Comparison of ENCODE assay signal across 9 cellular contexts in the genomic region with DNA sequence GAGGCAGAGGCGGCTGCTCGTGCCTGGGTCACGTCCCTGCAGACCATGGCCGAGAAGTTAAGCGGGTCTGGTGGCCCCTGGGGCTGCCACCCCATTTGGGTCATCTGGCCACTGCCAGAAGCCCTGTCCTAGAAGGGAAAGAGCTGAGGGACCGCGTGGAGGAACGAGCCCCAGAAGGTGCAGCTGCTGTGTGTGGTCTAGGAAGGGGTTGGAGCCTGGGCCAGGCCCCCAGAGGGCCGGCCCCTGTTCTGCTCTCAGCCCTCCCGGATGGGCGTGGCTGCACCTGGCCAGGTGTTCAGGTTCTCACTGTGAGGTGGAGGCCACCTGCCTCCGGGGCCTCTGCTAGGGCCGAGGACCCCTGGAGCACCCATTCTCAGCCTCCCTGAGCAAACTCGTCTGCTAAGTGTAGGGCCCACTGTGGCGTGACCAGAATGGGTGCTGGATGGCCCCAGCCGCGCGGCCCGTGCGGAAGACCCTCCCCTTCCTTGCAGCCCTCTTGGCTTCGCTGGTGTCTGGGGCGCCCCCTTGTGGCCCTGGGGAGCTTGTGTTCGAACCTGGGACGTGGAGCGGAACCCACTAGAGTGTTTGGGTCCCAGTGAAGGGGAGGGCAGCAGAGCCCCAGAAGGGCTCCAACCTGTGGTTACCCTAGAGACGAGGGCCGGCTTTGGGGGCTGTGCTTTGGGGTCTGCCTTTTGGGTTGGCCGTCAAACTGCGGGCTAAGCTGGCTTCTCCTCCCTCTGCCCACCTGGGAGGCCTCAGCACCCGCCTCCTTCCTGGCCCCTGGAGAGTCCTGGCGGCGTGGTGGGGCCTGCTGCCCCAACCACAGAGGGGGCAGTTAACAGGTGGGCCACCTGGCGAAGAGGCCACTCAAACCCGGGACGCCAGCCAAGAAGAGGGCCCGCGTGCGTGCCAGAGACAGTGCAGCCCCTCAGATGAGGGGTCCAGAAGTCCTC. TPM values are rescaled to one million over a fixed set of nuclear protein-coding genes. Genes with fewer than 3 reads are reported as not detected.
DNase-seq lines count a peak whose midpoint lies in the region; ATAC-seq, FAIRE-seq and TF ChIP-seq lines count a peak whose summit lies in the region.
"Had no signal": no experiment of that assay in that cellular context is flagged by ENCODE, and none has a peak within 500 bp of the region (broad histone marks: within the 10 kb centered on the region; RNA-seq: fewer than 3 reads in every experiment).

No MANE protein-coding gene starts in this region.

- H3K9me3 Mint-ChIP-seq in activated T-cell treated with anti-CD3 and anti-CD28 coated beads, Interleukin-2, amount 50 U/mL, for 72 hours, result no peaks in the 10 kb centered on the region

- H4K20me1 ChIP-seq in KMS-11 (ENCODE audit: insufficient read depth), result no peaks in the 10 kb centered on the region

- H3K27ac ChIP-seq in KMS-11 (peak overlapping the region; percentile 36; the same call in 1 of the 2 replicates), Peyer's patch (peak overlapping the region; percentile 7 to 76 (median 48)), pancreas (no peak overlapping the region), transverse colon (peak overlapping the region; percentile 41 to 81 (median 64))

- H3K4me3 Mint-ChIP-seq in activated T-cell treated with anti-CD3 and anti-CD28 coated beads, Interleukin-2, amount 50 U/mL, for 72 hours, result peak overlapping the region; percentile 77 to 84

- TF ChIP-seq CTCF in KMS-11 (conservative IDR thresholded peaks at IDR 0.05; ENCODE audit: low read depth, low read length) (peak; percentile 65), Peyer's patch (IDR thresholded peaks at IDR 0.05) (peak; percentile 51 to 70 (median 65)), fibroblast of villous mesenchyme (IDR thresholded peaks at IDR 0.05; ENCODE audit: insufficient read depth, low read depth, low read length) (peak; percentile 75), pancreas (IDR thresholded peaks at IDR 0.05) (peak; percentile 36 to 54 (median 52)), transverse colon (IDR thresholded peaks at IDR 0.05) (peak; percentile 60 to 81 (median 70))

- H3K4me2 ChIP-seq in KMS-11, result peak overlapping the region; percentile 73

- no peak overlapping the region for H2AFZ ChIP-seq in KMS-11 (ENCODE audit: low read depth)

- no peaks in the 10 kb centered on the region for H3K27me3 ChIP-seq in KMS-11 (ENCODE audit: insufficient read depth, low read depth)
- no peaks in the 10 kb centered on the region for H3K27me3 ChIP-seq in Peyer's patch
- no peaks in the 10 kb centered on the region for H3K27me3 ChIP-seq in pancreas
- H3K27me3 ChIP-seq in transverse colon, result peaks cover 3% of the 10 kb centered on the region

- no peak for TF ChIP-seq EP300 in transverse colon (IDR thresholded peaks at IDR 0.05; ENCODE audit: low read depth)

- H3K36me3 ChIP-seq in KMS-11 (ENCODE audit: insufficient read depth), result no peaks in the 10 kb centered on the region
- H3K36me3 ChIP-seq in Peyer's patch, result peaks cover 0 to 8% (median 0%) of the 10 kb centered on the region in 3 donors
- peaks cover 0 to 5% (median 0%) of the 10 kb centered on the region in 3 donors for H3K36me3 ChIP-seq in pancreas
- no peaks in the 10 kb centered on the region for H3K36me3 ChIP-seq in transverse colon

- ATAC-seq in activated T-cell treated with anti-CD3 and anti-CD28 coated beads, Interleukin-2, amount 50 U/mL, for 72 hours (replicated peaks in 1 of 2), result peak; percentile 63 to 64
- ATAC-seq in pancreas (peak; percentile 71 to 86 (median 81)), HG02870 (IDR thresholded peaks at IDR 0.05; ENCODE audit: unreplicated experiment) (no peak)

- peak overlapping the region; percentile 77 for H3K9ac ChIP-seq in KMS-11

- WGBS in pancreas, 2 donors, result 32 to 36% methylated on average over 36 to 38 of the region's 38 CpGs
- WGBS in transverse colon (ENCODE audit: low coverage in 1 of 2), 2 donors, result 35% methylated on average over 31 of the region's 38 CpGs; no CpG with 5 or more reads in 1 of the 2 donors

- in situ Hi-C loops in transverse colon (cut with MboI; ENCODE audit: low pct_ligation_motif_present in 1 of 4, low pct_unique_long_range_greater_than_20kb in 1 of 4, low sequenced_read_pairs in 3 of 4), result no loop called here

- no peaks in the 10 kb centered on the region for H3K36me3 Mint-ChIP-seq in activated T-cell treated with anti-CD3 and anti-CD28 coated beads, Interleukin-2, amount 50 U/mL, for 72 hours (ENCODE audit: insufficient read depth in 2 of 2)

- TF ChIP-seq POLR2A in Peyer's patch (IDR thresholded peaks at IDR 0.05), result no peak
- no peak for TF ChIP-seq POLR2A in transverse colon (IDR thresholded peaks at IDR 0.05)

- no peak overlapping the region for H3K4me3 ChIP-seq in KMS-11 (IDR thresholded peaks at IDR 0.05; ENCODE audit: insufficient read depth, low read depth, low read length)
- H3K4me3 ChIP-seq in Peyer's patch, result peak overlapping the region; percentile 45 to 88 (median 78)
- peak overlapping the region; percentile 52 for H3K4me3 ChIP-seq in fibroblast of villous mesenchyme (ENCODE audit: low read depth, low read length)
- H3K4me3 ChIP-seq in pancreas, result peak overlapping the region; percentile 43 to 86 (median 64)
- H3K4me3 ChIP-seq in transverse colon, result peak overlapping the region in 3 of 4 donors; percentile 70 to 94 (median 78)

- H3K79me2 ChIP-seq in KMS-11 (ENCODE audit: insufficient read depth, low read depth), result no peaks in the 10 kb centered on the region

- no peak for FAIRE-seq in pancreas (lab: Jason Lieb, UNC)
- FAIRE-seq: colon had no signal

- peaks cover 15% of the 10 kb centered on the region for H3K4me1 Mint-ChIP-seq in activated T-cell treated with anti-CD3 and anti-CD28 coated beads, Interleukin-2, amount 50 U/mL, for 72 hours (ENCODE audit: low read depth)

- H3K27me3 Mint-ChIP-seq in activated T-cell treated with anti-CD3 and anti-CD28 coated beads, Interleukin-2, amount 50 U/mL, for 72 hours (ENCODE audit: low read depth), result no peaks in the 10 kb centered on the region

- no peak overlapping the region for H3K27ac Mint-ChIP-seq in activated T-cell treated with anti-CD3 and anti-CD28 coated beads, Interleukin-2, amount 50 U/mL, for 72 hours

- H3K4me1 ChIP-seq in KMS-11 (ENCODE audit: low read depth, poor library complexity, severe bottlenecking) (no peaks in the 10 kb centered on the region), Peyer's patch (peaks cover 0 to 24% (median 16%) of the 10 kb centered on the region in 4 donors), pancreas (peaks cover 0 to 7% (median 5%) of the 10 kb centered on the region in 3 donors), transverse colon (peaks cover 10 to 19% (median 15%) of the 10 kb centered on the region in 4 donors)

- H3K9me3 ChIP-seq in Peyer's patch (no peaks in the 10 kb centered on the region), pancreas (no peaks in the 10 kb centered on the region), transverse colon (no peaks in the 10 kb centered on the region)

- DNase-seq in DMS153 treated with DMSO at 0.1 percent for 48 hours (lab: John Stamatoyannopoulos, UW; ENCODE audit: unreplicated experiment) (peak; percentile 77), Peyer's patch (peak; percentile 73 to 86 (median 79)), fibroblast of villous mesenchyme (ENCODE audit: low read depth) (peak; percentile 52), pancreas (peak in 5 of 6 donors; percentile 79 to 81 (median 81)), transverse colon (peak; percentile 73)
- peak; percentile 81 for DNase-seq in activated T-cell treated with anti-CD3 and anti-CD28 coated beads, Interleukin-2, amount 50 U/mL, for 72 hours

- intact Hi-C loops in pancreas (cut with DNase I), result no loop called here
- intact Hi-C loops in transverse colon (cut with DNase I; ENCODE audit: low total_unique reads), result no loop called here

RNA-seq across cellular contexts. Expression of a gene that starts 49.3 kb away (rescaled TPM):
- not detected for total RNA-seq in Peyer's patch
- total RNA-seq in activated T-cell treated with anti-CD3 and anti-CD28 coated beads, Interleukin-2, amount 50 U/mL, for 72 hours, result not detected
- 0.32 TPM in 1 of 2 replicates, not detected in the other for total RNA-seq in fibroblast of villous mesenchyme
- not detected for total RNA-seq in pancreas
- under 1 TPM in 1 of 2 donors, not detected in 1; 0.21 TPM for polyA plus RNA-seq in pancreas
- total RNA-seq in transverse colon, result not detected

RNA-seq across cellular contexts. Expression of a gene that starts 57.5 kb away (rescaled TPM):
- total RNA-seq in Peyer's patch, result 1 to 10 TPM in 3 of 4 donors, not detected in 1; 3.8 to 4.7 (median 4.1) TPM
- not detected for total RNA-seq in activated T-cell treated with anti-CD3 and anti-CD28 coated beads, Interleukin-2, amount 50 U/mL, for 72 hours
- total RNA-seq in fibroblast of villous mesenchyme, result not detected in 2 replicates
- total RNA-seq in pancreas, result under 1 TPM in 3 of 6 donors, not detected in 3; 0.08 to 0.37 (median 0.09) TPM
- 10 to 100 TPM in 1 of 2 donors, 1 to 10 TPM in 1; 6.1 to 12.0 TPM for polyA plus RNA-seq in pancreas
- 1 to 10 TPM in 1 of 4 donors, under 1 TPM in 1, not detected in 2; 0.96 to 2.1 TPM for total RNA-seq in transverse colon

Comparison
In these comparisons a context has a peak if more than half of its experiments do, and no peak if none do; other contexts are left out.
1. H3K27ac ChIP-seq: peak in KMS-11 (single experiment), Peyer's patch (4 of 4) and transverse colon (4 of 4); none in pancreas (0 of 4).
2. Peak in every context shown above with its lines, with median percentiles within 50 percentile points of each other: DNase-seq and CTCF ChIP-seq.